Comparison of ENCODE assay signal across 19 cellular contexts in the genomic region with DNA sequence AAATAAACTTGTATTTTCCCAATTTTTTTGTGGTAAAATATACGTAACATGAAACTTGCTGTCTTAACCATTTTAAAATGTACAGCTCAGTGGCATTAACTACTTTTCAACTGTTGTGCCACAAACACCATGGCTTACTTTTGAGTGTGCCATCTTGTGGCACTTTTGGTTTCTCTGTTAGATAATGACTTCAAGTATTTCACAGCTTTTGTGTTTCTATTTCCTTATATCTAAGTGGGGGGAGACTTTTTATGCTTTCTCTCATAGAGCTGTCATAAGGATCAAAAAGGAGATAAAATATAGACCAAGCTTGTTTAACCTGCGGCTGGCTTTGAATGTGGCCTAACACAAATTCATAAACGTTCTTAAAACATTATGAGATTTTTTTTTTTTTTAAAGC. TPM values are rescaled to one million over a fixed set of nuclear protein-coding genes. Genes with fewer than 3 reads are reported as not detected.
A peak's percentile ranks its signal among the peaks of the same experiment; 100 is the strongest.
DNase-seq lines count a peak whose midpoint lies in the region; ATAC-seq and TF ChIP-seq lines count a peak whose summit lies in the region.
"Had no signal": no experiment of that assay in that cellular context is flagged by ENCODE, and none has a peak within 500 bp of the region (broad histone marks: within the 10 kb centered on the region; RNA-seq: fewer than 3 reads in every experiment).

No MANE protein-coding gene starts in this region.

- H3K27me3 Mint-ChIP-seq in activated T-cell treated with anti-CD3 and anti-CD28 coated beads, Interleukin-2, amount 50 U/mL, for 24 hours, result no peaks in the 10 kb centered on the region
- H3K27me3 Mint-ChIP-seq in activated naive CD8-positive, alpha-beta T cell treated with anti-CD3 and anti-CD28 coated beads, Interleukin-2, amount 50 U/mL, for 24 hours, result no peaks in the 10 kb centered on the region

- no peaks in the 10 kb centered on the region for H3K9me3 ChIP-seq in OCI-LY1 (ENCODE audit: low read length)
- H3K9me3 ChIP-seq: ovary, uterus had no signal

- H2AFZ ChIP-seq in OCI-LY1 (ENCODE audit: low read length), result no peak overlapping the region

- no peaks in the 10 kb centered on the region for H4K20me1 ChIP-seq in OCI-LY1 (ENCODE audit: insufficient read depth, low read length)

- no peak overlapping the region for H3K4me3 ChIP-seq in OCI-LY1 (ENCODE audit: low read depth, low read length, poor library complexity, severe bottlenecking)
- H3K4me3 ChIP-seq: ovary, smooth muscle cell, uterus had no signal

- peak; percentile 27 for ATAC-seq in activated naive CD8-positive, alpha-beta T cell treated with anti-CD3 and anti-CD28 coated beads, Interleukin-2, amount 50 U/mL, for 24 hours
- peak; percentile 62 for ATAC-seq in stimulated activated effector memory CD8-positive, alpha-beta T cell treated with anti-CD3 and anti-CD28 coated beads, Interleukin-12 subunit alpha, Interleukin-12 subunit beta, amount 100 ng/mL, for 72 hours
- ATAC-seq: HepG2, Panc1 had no signal

- H3K27me3 ChIP-seq in OCI-LY1 (ENCODE audit: insufficient read depth, low read length), result no peaks in the 10 kb centered on the region
- H3K27me3 ChIP-seq: ovary, uterus had no signal

- H3K4me3 Mint-ChIP-seq in activated T-cell treated with anti-CD3 and anti-CD28 coated beads, Interleukin-2, amount 50 U/mL, for 24 hours, result peak overlapping the region; percentile 15
- peak overlapping the region; percentile 18 for H3K4me3 Mint-ChIP-seq in activated naive CD8-positive, alpha-beta T cell treated with anti-CD3 and anti-CD28 coated beads, Interleukin-2, amount 50 U/mL, for 24 hours
- peak overlapping the region; percentile 16 for H3K4me3 Mint-ChIP-seq in stimulated activated effector memory CD8-positive, alpha-beta T cell treated with anti-CD3 and anti-CD28 coated beads, Interleukin-12 subunit alpha, Interleukin-12 subunit beta, amount 100 ng/mL, for 72 hours

- H3K4me2 ChIP-seq in OCI-LY1 (ENCODE audit: low read length), result no peak overlapping the region
- H3K4me2 ChIP-seq: smooth muscle cell had no signal

- no peaks in the 10 kb centered on the region for H3K9me3 Mint-ChIP-seq in activated T-cell treated with anti-CD3 and anti-CD28 coated beads, Interleukin-2, amount 50 U/mL, for 24 hours
- H3K9me3 Mint-ChIP-seq in activated naive CD8-positive, alpha-beta T cell treated with anti-CD3 and anti-CD28 coated beads, Interleukin-2, amount 50 U/mL, for 24 hours, result no peaks in the 10 kb centered on the region
- no peaks in the 10 kb centered on the region for H3K9me3 Mint-ChIP-seq in stimulated activated effector memory CD8-positive, alpha-beta T cell treated with anti-CD3 and anti-CD28 coated beads, Interleukin-12 subunit alpha, Interleukin-12 subunit beta, amount 100 ng/mL, for 72 hours

- H3F3A ChIP-seq in OCI-LY1 (ENCODE audit: insufficient read depth, low read length), result no peaks in the 10 kb centered on the region

- peaks cover 28% of the 10 kb centered on the region for H3K36me3 Mint-ChIP-seq in activated T-cell treated with anti-CD3 and anti-CD28 coated beads, Interleukin-2, amount 50 U/mL, for 24 hours (ENCODE audit: low read depth)
- H3K36me3 Mint-ChIP-seq in activated naive CD8-positive, alpha-beta T cell treated with anti-CD3 and anti-CD28 coated beads, Interleukin-2, amount 50 U/mL, for 24 hours (ENCODE audit: low read depth), result peaks cover 13% of the 10 kb centered on the region
- H3K36me3 Mint-ChIP-seq in stimulated activated effector memory CD8-positive, alpha-beta T cell treated with anti-CD3 and anti-CD28 coated beads, Interleukin-12 subunit alpha, Interleukin-12 subunit beta, amount 100 ng/mL, for 72 hours, result peaks cover 23% of the 10 kb centered on the region

- no peak for DNase-seq in activated T-cell treated with anti-CD3 and anti-CD28 coated beads, Interleukin-2, amount 50 U/mL, for 24 hours
- DNase-seq in activated T-cell treated with anti-CD3 and anti-CD28 coated beads for 4 hours (no peak), posterior vena cava (ENCODE audit: low spot score) (no peak), glomerular visceral epithelial cell (ENCODE audit: extremely low spot score) (no peak), NCI-H1436 treated with DMSO at 0.1 percent for 48 hours (lab: John Stamatoyannopoulos, UW) (no peak)
- no peak for DNase-seq in activated naive CD8-positive, alpha-beta T cell treated with anti-CD3 and anti-CD28 coated beads, Interleukin-2, amount 50 U/mL, for 24 hours
- DNase-seq in stimulated activated effector memory CD8-positive, alpha-beta T cell treated with anti-CD3 and anti-CD28 coated beads, Interleukin-12 subunit alpha, Interleukin-12 subunit beta, amount 100 ng/mL, for 72 hours (ENCODE audit: low spot score in 2 of 2), result no peak
- DNase-seq: cerebellar nuclear complex, glutamatergic neuron, GOT3, midbrain, NCI-H1694 treated with DMSO at 0.1 percent for 48 hours, NCI-H510A, ovary, uterus had no signal

- no peak overlapping the region for H3K27ac ChIP-seq in OCI-LY1 (ENCODE audit: low read depth, low read length, poor library complexity, severe bottlenecking)
- H3K27ac ChIP-seq: ovary, uterus had no signal

- peak overlapping the region; percentile 86 for H3K27ac Mint-ChIP-seq in activated T-cell treated with anti-CD3 and anti-CD28 coated beads, Interleukin-2, amount 50 U/mL, for 24 hours
- H3K27ac Mint-ChIP-seq in activated naive CD8-positive, alpha-beta T cell treated with anti-CD3 and anti-CD28 coated beads, Interleukin-2, amount 50 U/mL, for 24 hours, result peak overlapping the region; percentile 78
- H3K27ac Mint-ChIP-seq in stimulated activated effector memory CD8-positive, alpha-beta T cell treated with anti-CD3 and anti-CD28 coated beads, Interleukin-12 subunit alpha, Interleukin-12 subunit beta, amount 100 ng/mL, for 72 hours, result peak overlapping the region; percentile 55

- no peak overlapping the region for H3K9ac ChIP-seq in OCI-LY1 (ENCODE audit: low read length)

- intact Hi-C loops in posterior vena cava (cut with DNase I), result no loop called here

- H3K4me1 ChIP-seq in OCI-LY1 (ENCODE audit: insufficient read depth, low read length, severe bottlenecking), result peaks cover 9% of the 10 kb centered on the region
- H3K4me1 ChIP-seq: uterus had no signal

- H3K9me2 ChIP-seq in OCI-LY1 (ENCODE audit: low read depth, low read length), result no peaks in the 10 kb centered on the region

- no peaks in the 10 kb centered on the region for H3K79me2 ChIP-seq in OCI-LY1 (ENCODE audit: insufficient read depth, low read length)

- peaks cover 91% of the 10 kb centered on the region for H3K4me1 Mint-ChIP-seq in activated T-cell treated with anti-CD3 and anti-CD28 coated beads, Interleukin-2, amount 50 U/mL, for 24 hours (ENCODE audit: low read depth)
- H3K4me1 Mint-ChIP-seq in activated naive CD8-positive, alpha-beta T cell treated with anti-CD3 and anti-CD28 coated beads, Interleukin-2, amount 50 U/mL, for 24 hours, result peaks cover 84% of the 10 kb centered on the region
- H3K4me1 Mint-ChIP-seq in stimulated activated effector memory CD8-positive, alpha-beta T cell treated with anti-CD3 and anti-CD28 coated beads, Interleukin-12 subunit alpha, Interleukin-12 subunit beta, amount 100 ng/mL, for 72 hours, result peaks cover 63% of the 10 kb centered on the region

- 0 out of 2 replicates have a peak, but pooled peaks have one; percentile 11 for TF ChIP-seq CTCF in OCI-LY1 (IDR thresholded peaks at IDR 0.05; ENCODE audit: low read length)

- H3K36me3 ChIP-seq in OCI-LY1 (ENCODE audit: insufficient read depth, low read length), result no peaks in the 10 kb centered on the region
- H3K36me3 ChIP-seq: ovary, uterus had no signal

RNA-seq across cellular contexts. Expression of a gene that starts 44.3 kb away (rescaled TPM):
- total RNA-seq in posterior vena cava, result 1 to 10 TPM; 6.5 to 7.5 TPM
